11 cellular contexts compared by ENCODE assay signal in the genomic region with DNA sequence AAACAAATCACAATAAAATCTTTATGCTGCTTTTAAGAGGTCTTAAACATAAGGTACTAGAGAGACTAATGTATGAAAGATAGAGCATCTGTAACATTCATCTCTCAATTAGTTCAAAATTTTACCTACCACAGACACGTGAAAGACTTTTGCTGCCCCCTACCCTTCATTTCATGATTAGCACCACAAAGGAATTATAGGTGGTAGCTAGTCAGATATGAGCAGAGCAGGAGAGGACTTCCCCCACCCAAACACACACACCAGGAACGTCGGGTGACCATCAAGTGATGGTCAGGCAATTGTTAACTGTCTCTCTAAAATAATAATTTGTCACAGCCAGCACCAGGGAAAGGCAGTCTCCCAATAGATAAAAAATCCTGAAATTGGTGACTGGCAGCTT.
DNase-seq lines count a peak whose midpoint lies in the region.
"Had no signal": no experiment of that assay in that cellular context is flagged by ENCODE, and none has a peak within 500 bp of the region (broad histone marks: within the 10 kb centered on the region; RNA-seq: fewer than 3 reads in every experiment).

No MANE protein-coding gene starts in this region.

- H4K20me1 ChIP-seq in Karpas-422 (ENCODE audit: insufficient read depth, low read depth, low read length) = no peaks in the 10 kb centered on the region

- no peak overlapping the region for H3K4me2 ChIP-seq in Karpas-422 (ENCODE audit: low read depth, low read length, poor library complexity, severe bottlenecking)

- H3K9me2 ChIP-seq in Karpas-422 (replicated peaks; ENCODE audit: insufficient read depth, low read length) = no peaks in the 10 kb centered on the region

- H3K36me3 ChIP-seq in Karpas-422 (ENCODE audit: insufficient read depth, low read length) = no peaks in the 10 kb centered on the region
- no peaks in the 10 kb centered on the region for H3K36me3 ChIP-seq in SJCRH30

- H3K9ac ChIP-seq in Karpas-422 (ENCODE audit: low read length) = no peak overlapping the region

- no peaks in the 10 kb centered on the region for H3K79me2 ChIP-seq in Karpas-422 (ENCODE audit: low read length)

- H3K4me3 ChIP-seq in Karpas-422 (ENCODE audit: low read length) = no peak overlapping the region
- no peak overlapping the region for H3K4me3 ChIP-seq in SJCRH30

- no peaks in the 10 kb centered on the region for H3K27me3 ChIP-seq in Karpas-422 (ENCODE audit: low read length)
- H3K27me3 ChIP-seq in SJCRH30 = no peaks in the 10 kb centered on the region

- no peaks in the 10 kb centered on the region for H3K4me1 ChIP-seq in Karpas-422 (ENCODE audit: low read length)
- no peaks in the 10 kb centered on the region for H3K4me1 ChIP-seq in SJCRH30

- H3K27ac ChIP-seq in Karpas-422 (ENCODE audit: low read length) = no peak overlapping the region
- no peak overlapping the region for H3K27ac ChIP-seq in SJCRH30

- H3K9me3 ChIP-seq in Karpas-422 (ENCODE audit: low read length) = no peaks in the 10 kb centered on the region; the same call in none of the 2 replicates
- H3K9me3 ChIP-seq in SJCRH30 (replicated peaks) = no peaks in the 10 kb centered on the region

- H2AFZ ChIP-seq in Karpas-422 (ENCODE audit: low read length) = no peak overlapping the region

- DNase-seq in EL (peak; percentile 0), Karpas-422 (peak; percentile 59), SJCRH30 (peak; percentile 5 to 52), medulla oblongata (ENCODE audit: extremely low spot score) (peak; percentile 5), cortex of kidney (lab: John Stamatoyannopoulos, UW) (no peak), epidermal melanocyte (ENCODE audit: insufficient read length, low spot score) (no peak), UCSD-AML1 (lab: John Stamatoyannopoulos, UW; ENCODE audit: unreplicated experiment) (no peak), hepatic stellate cell (ENCODE audit: low spot score) (no peak)
- DNase-seq: GOT3, midbrain, NCI-H187 had no signal

Comparison
In these comparisons a context has a peak if more than half of its experiments do, and no peak if none do; other contexts are left out.
1. DNase-seq: peak in EL (single experiment), Karpas-422 (single experiment), SJCRH30 (2 of 2) and medulla oblongata (single experiment); none in cortex of kidney (single experiment), epidermal melanocyte (single experiment), UCSD-AML1 (single experiment) and hepatic stellate cell (single experiment).